In the genomic region with DNA sequence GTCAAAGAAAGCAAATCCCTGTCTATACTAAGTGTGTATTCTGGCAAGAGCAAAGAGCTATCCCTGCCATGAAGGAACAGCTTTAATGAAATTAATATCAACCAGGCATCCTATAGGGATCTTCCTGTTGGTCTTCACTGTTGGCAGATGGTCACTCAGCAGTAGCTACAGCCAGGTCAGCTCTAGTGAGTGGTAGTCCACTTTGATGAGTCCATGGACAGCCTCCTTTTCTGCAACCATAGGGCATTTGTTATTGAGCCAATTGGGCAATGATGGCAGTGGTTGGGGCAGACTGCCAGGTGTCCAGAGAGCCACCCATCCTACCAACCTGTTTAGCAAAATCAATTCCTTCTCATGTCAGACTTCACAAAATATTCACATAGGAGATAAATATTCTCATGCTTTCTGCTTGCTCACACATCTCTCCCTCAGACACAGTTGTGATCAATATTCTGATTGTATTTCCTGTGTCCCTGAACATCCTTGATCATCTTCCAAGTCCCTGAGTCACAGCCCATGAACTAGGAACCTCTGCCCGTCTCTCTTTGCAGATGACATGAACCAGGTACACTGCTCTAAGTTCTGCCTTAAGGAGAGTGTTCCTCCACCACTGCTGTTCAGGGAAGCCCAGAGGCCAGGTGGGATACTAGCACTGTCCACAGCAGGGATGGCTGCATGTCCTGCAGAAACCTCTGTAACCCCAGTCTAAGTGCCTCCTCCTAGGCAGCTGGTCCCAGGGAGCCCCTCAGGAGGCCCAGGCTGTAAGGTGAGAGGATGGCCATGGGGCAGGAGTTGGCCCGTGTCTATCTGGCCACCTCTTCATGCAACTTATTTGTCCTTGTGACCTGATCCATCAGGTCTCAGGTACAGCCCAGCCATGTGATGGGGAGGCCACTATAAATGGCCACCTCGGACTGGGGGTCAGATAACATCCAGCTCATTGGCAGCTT, we compare ENCODE assay signal across 17 cellular contexts.
DNase-seq lines count a peak whose midpoint lies in the region; ATAC-seq, FAIRE-seq and TF ChIP-seq lines count a peak whose summit lies in the region.
"Had no signal": no experiment of that assay in that cellular context is flagged by ENCODE, and none has a peak within 500 bp of the region (broad histone marks: within the 10 kb centered on the region; RNA-seq: fewer than 3 reads in every experiment).

No MANE protein-coding gene starts in this region.

- no peak overlapping the region for H4K91ac ChIP-seq in neuronal stem cell (ENCODE audit: low read depth, low read length, poor library complexity)

- H3K9me3 Mint-ChIP-seq in CD4-positive, CD25-positive, alpha-beta regulatory T cell = peaks cover 0 to 3% (median 0%) of the 10 kb centered on the region in 7 donors

- no peaks in the 10 kb centered on the region for H3K9me3 ChIP-seq in CD4-positive, CD25-positive, alpha-beta regulatory T cell (ENCODE audit: control insufficient read depth in 2 of 2, low read length in 2 of 2)
- H3K9me3 ChIP-seq in DND-41 (ENCODE audit: insufficient read depth, low read length, severe bottlenecking) (no peaks in the 10 kb centered on the region), neuronal stem cell (replicated peaks in 1 of 2; ENCODE audit: control insufficient read depth in 2 of 2, insufficient read depth in 1 of 2, low read depth in 1 of 2, low read length in 2 of 2) (peaks cover 0 to 2% of the 10 kb centered on the region in 2 donors)
- H3K9me3 ChIP-seq: SJSA1 had no signal

- H2BK5ac ChIP-seq in neuronal stem cell (ENCODE audit: low read length) = no peak overlapping the region

- H3K18ac ChIP-seq in neuronal stem cell (ENCODE audit: low read length) = peak overlapping the region; percentile 77

- no peak overlapping the region for H3K14ac ChIP-seq in neuronal stem cell (ENCODE audit: low read length)

- H3K36me3 ChIP-seq in CD4-positive, CD25-positive, alpha-beta regulatory T cell (ENCODE audit: control insufficient read depth, insufficient read depth, low read length) = no peaks in the 10 kb centered on the region
- no peaks in the 10 kb centered on the region for H3K36me3 ChIP-seq in DND-41 (ENCODE audit: insufficient read depth, low read length)
- no peaks in the 10 kb centered on the region for H3K36me3 ChIP-seq in neuronal stem cell (replicated peaks in 1 of 2; ENCODE audit: control insufficient read depth in 2 of 2, insufficient read depth in 2 of 2, low read length in 2 of 2)
- H3K36me3 ChIP-seq: SJSA1 had no signal

- no peaks in the 10 kb centered on the region for H3K79me1 ChIP-seq in neuronal stem cell (ENCODE audit: low read depth, low read length)

- peaks cover 5% of the 10 kb centered on the region for H3K36me3 Mint-ChIP-seq in CD4-positive, CD25-positive, alpha-beta regulatory T cell

- peak overlapping the region; percentile 92 for H3K23ac ChIP-seq in neuronal stem cell (ENCODE audit: low read depth, low read length, poor library complexity)

- no peak for TF ChIP-seq CTCF in DND-41 (IDR thresholded peaks at IDR 0.05; ENCODE audit: borderline replicate concordance, extremely low read depth, low read length, poor library complexity, severe bottlenecking)

- FAIRE-seq in GM19239 (lab: Jason Lieb, UNC) = no peak
- FAIRE-seq: H1 had no signal

- WGBS in neuronal stem cell (ENCODE audit: extremely low coverage in 2 of 2, insufficient read length in 2 of 2, insufficient replicate concordance in 1 of 2), 2 donors = no CpG with 5 or more reads among the region's 3 CpGs

- H3K9ac ChIP-seq in DND-41 (ENCODE audit: low read depth, low read length) = no peak overlapping the region
- no peak overlapping the region for H3K9ac ChIP-seq in neuronal stem cell (ENCODE audit: low read depth, low read length, poor library complexity)

- no peaks in the 10 kb centered on the region for H3K27me3 ChIP-seq in CD4-positive, CD25-positive, alpha-beta regulatory T cell (ENCODE audit: control insufficient read depth, insufficient read depth, low read length)
- no peaks in the 10 kb centered on the region for H3K27me3 ChIP-seq in DND-41 (ENCODE audit: insufficient read depth, low read length, poor library complexity)
- peaks cover 0 to 9% (median 0%) of the 10 kb centered on the region in 3 experiments for H3K27me3 ChIP-seq in neuronal stem cell (ENCODE audit: control insufficient read depth in 3 of 3, insufficient read depth in 3 of 3, low read depth in 1 of 3, low read length in 3 of 3)

- H2AFZ ChIP-seq in DND-41 (ENCODE audit: low read depth, low read length) (no peak overlapping the region), neuronal stem cell (ENCODE audit: low read length) (no peak overlapping the region)
- H2AFZ ChIP-seq: PC-9 had no signal

- H2BK120ac ChIP-seq in neuronal stem cell (ENCODE audit: low read depth, low read length) = no peak overlapping the region

- no peaks in the 10 kb centered on the region for H3K27me3 Mint-ChIP-seq in CD4-positive, CD25-positive, alpha-beta regulatory T cell

- no peak overlapping the region for H4K8ac ChIP-seq in neuronal stem cell (ENCODE audit: low read depth, low read length)

- H3K4me3 ChIP-seq in CD4-positive, CD25-positive, alpha-beta regulatory T cell (ENCODE audit: low read depth, low read length) = no peak overlapping the region
- no peak overlapping the region for H3K4me3 ChIP-seq in DND-41 (ENCODE audit: low read depth in 1 of 2, low read length in 2 of 2)
- no peak overlapping the region for H3K4me3 ChIP-seq in neuronal stem cell (ENCODE audit: low read length in 2 of 2)
- H3K4me3 ChIP-seq: PC-9, SJSA1 had no signal

- H3K4me2 ChIP-seq in DND-41 (ENCODE audit: insufficient read depth, low read length) = no peak overlapping the region
- H3K4me2 ChIP-seq in neuronal stem cell (ENCODE audit: insufficient read depth, low read length, poor library complexity, severe bottlenecking) = no peak overlapping the region
- H3K4me2 ChIP-seq: PC-9 had no signal

- no peak overlapping the region for H3K4ac ChIP-seq in neuronal stem cell (ENCODE audit: low read length)

- H2BK15ac ChIP-seq in neuronal stem cell (ENCODE audit: low read length) = no peak overlapping the region

- no peak overlapping the region for H2AK5ac ChIP-seq in neuronal stem cell (ENCODE audit: low read depth, low read length)

- DNase-seq in CD4-positive, CD25-positive, alpha-beta regulatory T cell = no peak
- no peak for DNase-seq in DND-41
- peak; percentile 80 for DNase-seq in cerebellum (ENCODE audit: low spot score)
- no peak for DNase-seq in neuronal stem cell (ENCODE audit: low spot score)
- no peak for DNase-seq in iPS-NIHi7 (ENCODE audit: extremely low spot score)
- DNase-seq in stimulated activated CD4-positive, alpha-beta T cell treated with anti-CD3 and anti-CD28 coated beads, Interleukin-12 subunit alpha, Interleukin-12 subunit beta, amount 100 ng/mL, for 4 hours = no peak
- DNase-seq in GM19239 (ENCODE audit: insufficient read length, low spot score) = no peak
- DNase-seq: ACHN, DMS 273 treated with DMSO at 0.1 percent for 48 hours, MV-4-11, NCI-H1417 treated with DMSO at 0.1 percent for 48 hours, NCI-H1930, NCI-H2171 treated with DMSO at 0.1 percent for 48 hours, NCI-H774, PC-9 had no signal

- H4K20me1 ChIP-seq in DND-41 (ENCODE audit: insufficient read depth, low read length) = no peaks in the 10 kb centered on the region

- no peak overlapping the region for H3K27ac ChIP-seq in CD4-positive, CD25-positive, alpha-beta regulatory T cell (ENCODE audit: insufficient read depth, low read length, poor library complexity, severe bottlenecking)
- peak overlapping the region; percentile 16; the same call in 1 of the 2 replicates for H3K27ac ChIP-seq in DND-41 (ENCODE audit: low read length)
- no peak overlapping the region for H3K27ac ChIP-seq in neuronal stem cell (replicated peaks; ENCODE audit: low read length)
- H3K27ac ChIP-seq: PC-9, SJSA1 had no signal

- H2BK12ac ChIP-seq in neuronal stem cell (ENCODE audit: low read length) = no peak overlapping the region

- no peak overlapping the region for H3K4me3 Mint-ChIP-seq in CD4-positive, CD25-positive, alpha-beta regulatory T cell

- ATAC-seq in CD4-positive, CD25-positive, alpha-beta regulatory T cell (ENCODE audit: low read depth in 2 of 2) = no peak
- ATAC-seq in DND-41 (ENCODE audit: insufficient read depth, low read depth) = no peak

- peaks cover 45% of the 10 kb centered on the region for H3K4me1 ChIP-seq in CD4-positive, CD25-positive, alpha-beta regulatory T cell (ENCODE audit: control insufficient read depth, insufficient read depth, low read length, poor library complexity, severe bottlenecking)
- H3K4me1 ChIP-seq in DND-41 (ENCODE audit: insufficient read depth, low read length) (peaks cover 15% of the 10 kb centered on the region), neuronal stem cell (ENCODE audit: control insufficient read depth in 2 of 2, insufficient read depth in 1 of 2, low read depth in 1 of 2, low read length in 2 of 2) (no peaks in the 10 kb centered on the region)
- H3K4me1 ChIP-seq: SJSA1 had no signal

- peak overlapping the region; percentile 12 to 90 (median 80) for H3K27ac Mint-ChIP-seq in CD4-positive, CD25-positive, alpha-beta regulatory T cell

- H3K79me2 ChIP-seq in DND-41 (ENCODE audit: insufficient read depth, low read length) = no peaks in the 10 kb centered on the region

- peaks cover 0 to 94% (median 60%) of the 10 kb centered on the region in 4 donors for H3K4me1 Mint-ChIP-seq in CD4-positive, CD25-positive, alpha-beta regulatory T cell
